In genomic region chr11:35169754-35170153, GRCh38 we compare ENCODE assay signal across 2 cellular contexts.
TF ChIP-seq lines count a peak whose summit lies in the region.

No MANE protein-coding gene starts in this region.

TF ChIP-seq in A549, 52 proteins besides CTCF, POLR2A, EP300 and RAD21 (continued from another document):
- TF ChIP-seq SMC3 (IDR thresholded peaks at IDR 0.05) (no peak), NR3C1 (IDR thresholded peaks at IDR 0.05) (no peak), ELK1 (IDR thresholded peaks at IDR 0.05; ENCODE audit: low read depth, low read length) (no peak), EHMT2 (IDR thresholded peaks at IDR 0.05; ENCODE audit: low read depth) (no peak), ZFP36 (IDR thresholded peaks at IDR 0.05; ENCODE audit: borderline replicate concordance, partially characterized antibody) (no peak), HOXA7 (CRISPR knock-in tag; IDR thresholded peaks at IDR 0.05) (no peak), EHF (CRISPR knock-in tag; IDR thresholded peaks at IDR 0.05) (no peak), CBX2 (IDR thresholded peaks at IDR 0.05; ENCODE audit: borderline replicate concordance, low read depth) (no peak), RCOR1 (IDR thresholded peaks at IDR 0.05; ENCODE audit: low read depth, low read length) (no peak), POLR2AphosphoS2 (conservative IDR thresholded peaks at IDR 0.05; ENCODE audit: low read length) (no peak), SREBF2 (IDR thresholded peaks at IDR 0.05) (no peak)
- TF ChIP-seq, protein P1, sequence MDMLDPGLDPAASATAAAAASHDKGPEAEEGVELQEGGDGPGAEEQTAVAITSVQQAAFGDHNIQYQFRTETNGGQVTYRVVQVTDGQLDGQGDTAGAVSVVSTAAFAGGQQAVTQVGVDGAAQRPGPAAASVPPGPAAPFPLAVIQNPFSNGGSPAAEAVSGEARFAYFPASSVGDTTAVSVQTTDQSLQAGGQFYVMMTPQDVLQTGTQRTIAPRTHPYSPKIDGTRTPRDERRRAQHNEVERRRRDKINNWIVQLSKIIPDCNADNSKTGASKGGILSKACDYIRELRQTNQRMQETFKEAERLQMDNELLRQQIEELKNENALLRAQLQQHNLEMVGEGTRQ (IDR thresholded peaks at IDR 0.05) = no peak
TF ChIP-seq in A549: peak in this region for 2.

TF ChIP-seq in K562, 482 proteins besides CTCF, POLR2A, EP300 and RAD21 (continued from another document):
- TF ChIP-seq PCBP1 (IDR thresholded peaks at IDR 0.05; ENCODE audit: low read depth, low read length, poor library complexity, severe bottlenecking) = no peak
- peak; percentile 91 for TF ChIP-seq RBM25 (IDR thresholded peaks at IDR 0.05; ENCODE audit: low read depth, low read length, severe bottlenecking)
- no peak for TF ChIP-seq RBFOX2 (IDR thresholded peaks at IDR 0.05; ENCODE audit: low read depth, low read length)
- TF ChIP-seq PHB (CRISPR knock-in tag; IDR thresholded peaks at IDR 0.05) = no peak
- no peak for TF ChIP-seq STAT5A (IDR thresholded peaks at IDR 0.05; ENCODE audit: borderline replicate concordance, low read length)
- peak; percentile 37; the same call in 1 of the 2 replicates for TF ChIP-seq BCOR (IDR thresholded peaks at IDR 0.05)
- peak; percentile 75 for TF ChIP-seq ADNP (tag; IDR thresholded peaks at IDR 0.05)
